15 cellular contexts compared by ENCODE assay signal in genomic region chr6:23213651-23214050, GRCh38.
"Had no signal": no experiment of that assay in that cellular context is flagged by ENCODE, and none has a peak within 500 bp of the region (broad histone marks: within the 10 kb centered on the region; RNA-seq: fewer than 3 reads in every experiment).

No MANE protein-coding gene starts in this region.

- H3K27ac ChIP-seq: hepatocyte, right atrium auricular region, suprapubic skin had no signal

- H3K4me1 ChIP-seq: right atrium auricular region, suprapubic skin had no signal

- FAIRE-seq: endothelial cell of umbilical vein, kidney, small intestine had no signal

- H3K9me3 ChIP-seq: right atrium auricular region, suprapubic skin had no signal

- H3K27me3 ChIP-seq: hepatocyte, right atrium auricular region, suprapubic skin had no signal

- H3K36me3 ChIP-seq: right atrium auricular region, suprapubic skin had no signal

- H3K4me3 ChIP-seq: hepatocyte, right atrium auricular region, suprapubic skin had no signal

- DNase-seq: activated CD4-positive, CD25-positive, alpha-beta regulatory T cell treated with anti-CD3 and anti-CD28 coated beads, Interleukin-2, amount 50 U/mL, for 72 hours; activated naive CD4-positive, alpha-beta T cell treated with Interleukin-2 at 50 U/mL for 16 hours; activated naive CD8-positive, alpha-beta T cell treated with anti-CD3 and anti-CD28 coated beads, Interleukin-2, amount 50 U/mL, for 24 hours; central memory CD4-positive, alpha-beta T cell; effector CD8-positive, alpha-beta T cell; kidney; nucleus accumbens; small intestine; stimulated activated naive CD8-positive, alpha-beta T cell treated with anti-CD3 and anti-CD28 coated beads, Interleukin-15, Interleukin-2, amounts not matched to agents 100 U/mL and 50 U/mL, for 24 hours; T-cell; T-helper 9 cell had no signal
